4 cellular contexts compared by ENCODE assay signal in genomic region chr4:176295907-176296306, GRCh38. TPM values are rescaled to one million over a fixed set of nuclear protein-coding genes. Genes with fewer than 3 reads are reported as not detected.
"Had no signal": no experiment of that assay in that cellular context is flagged by ENCODE, and none has a peak within 500 bp of the region (broad histone marks: within the 10 kb centered on the region; RNA-seq: fewer than 3 reads in every experiment).

No MANE protein-coding gene starts in this region.

RNA-seq across cellular contexts. Expression of gene ASB5, which starts 26.9 kb away (rescaled TPM):
- total RNA-seq: HepG2, HT-29, HT1080 had no signal
- polyA plus RNA-seq: HepG2, IgD-negative memory B cell had no signal
